Comparison of ENCODE assay signal across 1 cellular context in the genomic region with DNA sequence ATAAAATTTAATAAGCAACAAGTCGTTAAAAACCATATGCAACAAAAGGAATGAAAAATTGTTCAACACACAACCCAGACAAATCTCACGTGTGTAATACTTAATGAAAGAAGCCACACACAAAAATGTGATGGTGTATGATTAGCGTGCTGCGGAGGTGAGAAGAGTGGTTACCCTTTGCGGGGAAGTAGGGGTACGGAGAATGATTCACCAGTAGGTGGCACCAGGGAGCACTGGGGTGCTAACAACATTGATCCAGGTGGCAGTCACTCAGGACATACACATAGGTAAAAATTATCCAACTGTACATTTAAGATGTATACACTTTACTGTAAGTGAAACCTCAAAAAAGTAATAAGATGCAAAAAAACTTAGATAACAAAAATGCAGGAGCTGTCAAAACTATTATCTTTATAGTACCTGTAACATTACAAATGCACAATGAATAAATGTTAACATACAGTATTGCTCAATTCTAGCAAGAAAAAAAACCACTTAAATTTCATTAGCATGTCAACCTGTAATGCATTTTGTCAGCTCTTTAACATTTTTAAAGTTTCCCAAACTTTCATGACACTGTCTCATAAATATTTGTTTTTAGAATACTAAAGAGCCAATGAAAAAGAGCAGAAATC.
TF ChIP-seq lines count a peak whose summit lies in the region.

No MANE protein-coding gene starts in this region.

TF ChIP-seq in HCT116, 20 proteins besides CTCF, POLR2A, EP300 and RAD21 (continued from another document):
- TF ChIP-seq, protein P1, sequence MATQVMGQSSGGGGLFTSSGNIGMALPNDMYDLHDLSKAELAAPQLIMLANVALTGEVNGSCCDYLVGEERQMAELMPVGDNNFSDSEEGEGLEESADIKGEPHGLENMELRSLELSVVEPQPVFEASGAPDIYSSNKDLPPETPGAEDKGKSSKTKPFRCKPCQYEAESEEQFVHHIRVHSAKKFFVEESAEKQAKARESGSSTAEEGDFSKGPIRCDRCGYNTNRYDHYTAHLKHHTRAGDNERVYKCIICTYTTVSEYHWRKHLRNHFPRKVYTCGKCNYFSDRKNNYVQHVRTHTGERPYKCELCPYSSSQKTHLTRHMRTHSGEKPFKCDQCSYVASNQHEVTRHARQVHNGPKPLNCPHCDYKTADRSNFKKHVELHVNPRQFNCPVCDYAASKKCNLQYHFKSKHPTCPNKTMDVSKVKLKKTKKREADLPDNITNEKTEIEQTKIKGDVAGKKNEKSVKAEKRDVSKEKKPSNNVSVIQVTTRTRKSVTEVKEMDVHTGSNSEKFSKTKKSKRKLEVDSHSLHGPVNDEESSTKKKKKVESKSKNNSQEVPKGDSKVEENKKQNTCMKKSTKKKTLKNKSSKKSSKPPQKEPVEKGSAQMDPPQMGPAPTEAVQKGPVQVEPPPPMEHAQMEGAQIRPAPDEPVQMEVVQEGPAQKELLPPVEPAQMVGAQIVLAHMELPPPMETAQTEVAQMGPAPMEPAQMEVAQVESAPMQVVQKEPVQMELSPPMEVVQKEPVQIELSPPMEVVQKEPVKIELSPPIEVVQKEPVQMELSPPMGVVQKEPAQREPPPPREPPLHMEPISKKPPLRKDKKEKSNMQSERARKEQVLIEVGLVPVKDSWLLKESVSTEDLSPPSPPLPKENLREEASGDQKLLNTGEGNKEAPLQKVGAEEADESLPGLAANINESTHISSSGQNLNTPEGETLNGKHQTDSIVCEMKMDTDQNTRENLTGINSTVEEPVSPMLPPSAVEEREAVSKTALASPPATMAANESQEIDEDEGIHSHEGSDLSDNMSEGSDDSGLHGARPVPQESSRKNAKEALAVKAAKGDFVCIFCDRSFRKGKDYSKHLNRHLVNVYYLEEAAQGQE (IDR thresholded peaks at IDR 0.05; ENCODE audit: low read depth), result no peak
- TF ChIP-seq, protein P2, sequence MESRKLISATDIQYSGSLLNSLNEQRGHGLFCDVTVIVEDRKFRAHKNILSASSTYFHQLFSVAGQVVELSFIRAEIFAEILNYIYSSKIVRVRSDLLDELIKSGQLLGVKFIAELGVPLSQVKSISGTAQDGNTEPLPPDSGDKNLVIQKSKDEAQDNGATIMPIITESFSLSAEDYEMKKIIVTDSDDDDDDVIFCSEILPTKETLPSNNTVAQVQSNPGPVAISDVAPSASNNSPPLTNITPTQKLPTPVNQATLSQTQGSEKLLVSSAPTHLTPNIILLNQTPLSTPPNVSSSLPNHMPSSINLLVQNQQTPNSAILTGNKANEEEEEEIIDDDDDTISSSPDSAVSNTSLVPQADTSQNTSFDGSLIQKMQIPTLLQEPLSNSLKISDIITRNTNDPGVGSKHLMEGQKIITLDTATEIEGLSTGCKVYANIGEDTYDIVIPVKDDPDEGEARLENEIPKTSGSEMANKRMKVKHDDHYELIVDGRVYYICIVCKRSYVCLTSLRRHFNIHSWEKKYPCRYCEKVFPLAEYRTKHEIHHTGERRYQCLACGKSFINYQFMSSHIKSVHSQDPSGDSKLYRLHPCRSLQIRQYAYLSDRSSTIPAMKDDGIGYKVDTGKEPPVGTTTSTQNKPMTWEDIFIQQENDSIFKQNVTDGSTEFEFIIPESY (IDR thresholded peaks at IDR 0.05; ENCODE audit: extremely low read depth, insufficient replicate concordance, low read length), result no peak
- no peak for TF ChIP-seq CBX3 (IDR thresholded peaks at IDR 0.05; ENCODE audit: low read depth)
- TF ChIP-seq ZNF274 (IDR thresholded peaks at IDR 0.05; ENCODE audit: low read depth, low read length), result no peak
- no peak for TF ChIP-seq CEBPB (IDR thresholded peaks at IDR 0.05; ENCODE audit: low read depth)
- no peak for TF ChIP-seq SIN3A (IDR thresholded peaks at IDR 0.05; ENCODE audit: low read depth)
- TF ChIP-seq, protein P3, sequence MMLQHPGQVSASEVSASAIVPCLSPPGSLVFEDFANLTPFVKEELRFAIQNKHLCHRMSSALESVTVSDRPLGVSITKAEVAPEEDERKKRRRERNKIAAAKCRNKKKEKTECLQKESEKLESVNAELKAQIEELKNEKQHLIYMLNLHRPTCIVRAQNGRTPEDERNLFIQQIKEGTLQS (IDR thresholded peaks at IDR 0.05), result no peak
